29 cellular contexts compared by ENCODE assay signal in genomic region chr6:76326866-76327265, GRCh38.
"Had no signal": no experiment of that assay in that cellular context is flagged by ENCODE, and none has a peak within 500 bp of the region (broad histone marks: within the 10 kb centered on the region; RNA-seq: fewer than 3 reads in every experiment).

No MANE protein-coding gene starts in this region.

- ATAC-seq: natural killer cell treated with Interleukin-12 subunit alpha and Interleukin-12 subunit beta and Interleukin-15 and Interleukin-18, amount 100 ng/mL, for 72 hours; psoas muscle; right cardiac atrium; right lobe of liver; stimulated activated effector memory CD8-positive, alpha-beta T cell treated with anti-CD3 and anti-CD28 coated beads, Interleukin-12 subunit alpha, Interleukin-12 subunit beta, amount 100 ng/mL, for 72 hours; stimulated activated naive B cell treated with anti-CD40 and anti-IgM and Interleukin-4, amounts not matched to agents 10 μg/mL and 1 μg/mL and 100 μg/mL, for 72 hours had no signal

- H3K4me3 Mint-ChIP-seq: natural killer cell treated with Interleukin-12 subunit alpha and Interleukin-12 subunit beta and Interleukin-15 and Interleukin-18, amount 100 ng/mL, for 72 hours; nephron progenitor cell; neural crest cell; stimulated activated effector memory CD8-positive, alpha-beta T cell treated with anti-CD3 and anti-CD28 coated beads, Interleukin-12 subunit alpha, Interleukin-12 subunit beta, amount 100 ng/mL, for 72 hours; stimulated activated naive B cell treated with anti-CD40 and anti-IgM and Interleukin-4, amounts not matched to agents 10 μg/mL and 1 μg/mL and 100 μg/mL, for 72 hours; stimulated activated naive CD8-positive, alpha-beta T cell treated with anti-CD3 and anti-CD28 coated beads, Interleukin-15, Interleukin-2, amounts not matched to agents 100 ng/mL and 50 ng/mL, for 24 hours had no signal

- H3K9me3 ChIP-seq: neutrophil, ovary, right lobe of liver, thyroid gland, upper lobe of left lung, vagina had no signal

- H3K4me1 Mint-ChIP-seq: nephron progenitor cell; neural crest cell; stimulated activated effector memory CD8-positive, alpha-beta T cell treated with anti-CD3 and anti-CD28 coated beads, Interleukin-12 subunit alpha, Interleukin-12 subunit beta, amount 100 ng/mL, for 72 hours; stimulated activated naive B cell treated with anti-CD40 and anti-IgM and Interleukin-4, amounts not matched to agents 10 μg/mL and 1 μg/mL and 100 μg/mL, for 72 hours had no signal

- DNase-seq: nephron progenitor cell; occipital lobe; ovary; posterior cingulate gyrus; psoas muscle; right cardiac atrium; right lobe of liver; sigmoid colon; small intestine; stimulated activated CD4-positive, alpha-beta T cell treated with anti-CD3 and anti-CD28 coated beads, Interleukin-15, amount 100 ng/mL, for 24 hours; stimulated activated CD4-positive, alpha-beta T cell treated with anti-CD3 and anti-CD28 coated beads, Interleukin-2, amount 100 ng/mL, for 24 hours; stimulated activated CD4-positive, alpha-beta T cell treated with anti-CD3 and anti-CD28 coated beads, Interleukin-2, amount 100 ng/mL, for 48 hours; stimulated activated CD4-positive, alpha-beta T cell treated with anti-CD3 and anti-CD28 coated beads, Interleukin-4, amount 100 ng/mL, for 24 hours; stimulated activated naive B cell treated with anti-CD40 and anti-IgM and Interleukin-4, amounts not matched to agents 10 μg/mL and 1 μg/mL and 100 μg/mL, for 72 hours; stimulated activated naive CD4-positive, alpha-beta T cell treated with Interleukin-2 at 50 U/mL for 16 hours; stomach; thyroid gland; trophoblast cell; upper lobe of left lung had no signal

- H2AFZ ChIP-seq: parathyroid adenoma had no signal

- H3K27me3 ChIP-seq: neutrophil, ovary, right lobe of liver, sigmoid colon, stomach, thyroid gland, tibial nerve, upper lobe of left lung, vagina had no signal

- H3K4me1 ChIP-seq: parathyroid adenoma, psoas muscle, right lobe of liver, sigmoid colon, stomach, thyroid gland, tibial nerve, upper lobe of left lung, vagina had no signal

- H3K4me3 ChIP-seq: ovary, psoas muscle, right lobe of liver, sigmoid colon, stomach, thoracic aorta, thyroid gland, tibial nerve, upper lobe of left lung, vagina had no signal

- H3K79me2 ChIP-seq: parathyroid adenoma had no signal

- H3K27ac ChIP-seq: neutrophil, ovary, parathyroid adenoma, psoas muscle, right lobe of liver, sigmoid colon, stomach, thoracic aorta, thyroid gland, tibial nerve, upper lobe of left lung, vagina had no signal

- H3K36me3 Mint-ChIP-seq: stimulated activated effector memory CD8-positive, alpha-beta T cell treated with anti-CD3 and anti-CD28 coated beads, Interleukin-12 subunit alpha, Interleukin-12 subunit beta, amount 100 ng/mL, for 72 hours; stimulated activated naive B cell treated with anti-CD40 and anti-IgM and Interleukin-4, amounts not matched to agents 10 μg/mL and 1 μg/mL and 100 μg/mL, for 72 hours had no signal

- H3K36me3 ChIP-seq: neutrophil, ovary, right lobe of liver, sigmoid colon, stomach, thoracic aorta, thyroid gland, tibial nerve, upper lobe of left lung, vagina had no signal

- H3K9ac ChIP-seq: parathyroid adenoma had no signal

- H3K27me3 Mint-ChIP-seq: natural killer cell treated with Interleukin-12 subunit alpha and Interleukin-12 subunit beta and Interleukin-15 and Interleukin-18, amount 100 ng/mL, for 72 hours; progenitor cell of endocrine pancreas; stimulated activated naive B cell treated with anti-CD40 and anti-IgM and Interleukin-4, amounts not matched to agents 10 μg/mL and 1 μg/mL and 100 μg/mL, for 72 hours; stimulated activated naive CD8-positive, alpha-beta T cell treated with anti-CD3 and anti-CD28 coated beads, Interleukin-15, Interleukin-2, amounts not matched to agents 100 ng/mL and 50 ng/mL, for 24 hours had no signal

- H3K27ac Mint-ChIP-seq: natural killer cell treated with Interleukin-12 subunit alpha and Interleukin-12 subunit beta and Interleukin-15 and Interleukin-18, amount 100 ng/mL, for 72 hours; nephron progenitor cell; progenitor cell of endocrine pancreas; stimulated activated effector memory CD8-positive, alpha-beta T cell treated with anti-CD3 and anti-CD28 coated beads, Interleukin-12 subunit alpha, Interleukin-12 subunit beta, amount 100 ng/mL, for 72 hours; stimulated activated naive B cell treated with anti-CD40 and anti-IgM and Interleukin-4, amounts not matched to agents 10 μg/mL and 1 μg/mL and 100 μg/mL, for 72 hours; stimulated activated naive CD8-positive, alpha-beta T cell treated with anti-CD3 and anti-CD28 coated beads, Interleukin-15, Interleukin-2, amounts not matched to agents 100 ng/mL and 50 ng/mL, for 24 hours had no signal

- H3K9me3 Mint-ChIP-seq: nephron progenitor cell had no signal
